Comparison of ENCODE assay signal across 9 cellular contexts in genomic region chr1:1344672-1345361, GRCh38. TPM values are rescaled to one million over a fixed set of nuclear protein-coding genes. Genes with fewer than 3 reads are reported as not detected.
A peak's percentile ranks its signal among the peaks of the same experiment; 100 is the strongest.
DNase-seq lines count a peak whose midpoint lies in the region; ATAC-seq, FAIRE-seq and TF ChIP-seq lines count a peak whose summit lies in the region.
"Had no signal": no experiment of that assay in that cellular context is flagged by ENCODE, and none has a peak within 500 bp of the region (broad histone marks: within the 10 kb centered on the region; RNA-seq: fewer than 3 reads in every experiment).

No MANE protein-coding gene starts in this region.

- no peaks in the 10 kb centered on the region for H3K27me3 ChIP-seq in small intestine (ENCODE audit: control insufficient read depth in 2 of 2, insufficient read depth in 2 of 2, low read length in 2 of 2)

- WGBS in small intestine, 3 donors = 54 to 61% (median 56%) methylated on average over 13 to 15 of the region's 15 CpGs

- H3K27me3 Mint-ChIP-seq in endothelial cell (ENCODE audit: unreplicated experiment) = peaks cover 14% of the 10 kb centered on the region

- H3K4me1 ChIP-seq in small intestine (ENCODE audit: control insufficient read depth in 2 of 2, insufficient read depth in 1 of 2, low read depth in 1 of 2, low read length in 1 of 2) = peaks cover 2 to 10% of the 10 kb centered on the region in 2 donors

- H3K36me3 ChIP-seq in small intestine (ENCODE audit: control insufficient read depth in 2 of 2, insufficient read depth in 2 of 2, low read length in 2 of 2) = peaks cover 2 to 5% of the 10 kb centered on the region in 2 donors

- peak overlapping the region; percentile 71 to 83 for H3K27ac ChIP-seq in small intestine (ENCODE audit: low read depth in 1 of 2, low read length in 1 of 2)
- H3K27ac ChIP-seq: neutrophil had no signal

- H3K27ac Mint-ChIP-seq in endothelial cell (ENCODE audit: unreplicated experiment) = no peak overlapping the region

- no peak overlapping the region for H3K4me3 Mint-ChIP-seq in endothelial cell (ENCODE audit: unreplicated experiment)

- no peaks in the 10 kb centered on the region for H3K9me3 Mint-ChIP-seq in endothelial cell (ENCODE audit: unreplicated experiment)

- H3K4me3 ChIP-seq in small intestine (ENCODE audit: low read depth in 1 of 2, low read length in 2 of 2) = no peak overlapping the region

- no peak for FAIRE-seq in small intestine (lab: Jason Lieb, UNC)

- peaks cover 10% of the 10 kb centered on the region for H3K36me3 Mint-ChIP-seq in endothelial cell (ENCODE audit: low read depth, unreplicated experiment)

- POLR2A ChIA-PET in GM10248 (lab: Yijun Ruan, JAX) = no interaction called here

- CTCF ChIA-PET in GM10248 (lab: Yijun Ruan, JAX) = interaction anchor here (1.0 kb wide), 1 partner anchor 8 kb away, joined by 3 read pairs; no protein-coding TSS in a partner anchor

- no peaks in the 10 kb centered on the region for H3K9me3 ChIP-seq in small intestine (ENCODE audit: control insufficient read depth, low read depth)
- H3K9me3 ChIP-seq: neutrophil had no signal

- no peaks in the 10 kb centered on the region for H3K4me1 Mint-ChIP-seq in endothelial cell (ENCODE audit: unreplicated experiment)

- DNase-seq in RKO (ENCODE audit: low spot score) (peak; percentile 95), endothelial cell (ENCODE audit: low spot score) (peak; percentile 63), small intestine (peak; percentile 90), retina (no peak), GM10248 (ENCODE audit: extremely low spot score) (no peak)

- ATAC-seq in HG03196 (IDR thresholded peaks at IDR 0.05; ENCODE audit: unreplicated experiment) = no peak
- no peak for ATAC-seq in GM19035 (IDR thresholded peaks at IDR 0.05; ENCODE audit: unreplicated experiment)

- TF ChIP-seq CTCF in GM12872 (IDR thresholded peaks at IDR 0.05; ENCODE audit: insufficient read depth, low read depth, low read length) = peak; percentile 33; the same call in 1 of the 3 replicates
- TF ChIP-seq CTCF in endothelial cell (IDR thresholded peaks at IDR 0.05; ENCODE audit: unreplicated experiment) = peak; percentile 44
- TF ChIP-seq CTCF in GM10248 (IDR thresholded peaks at IDR 0.05; ENCODE audit: control extremely low read depth, extremely low read depth, low read depth, missing control alignments) = no peak

RNA-seq across cellular contexts. Expression of gene DVL1, which starts 4.4 kb away (rescaled TPM):
- 26.7 TPM for total RNA-seq in endothelial cell (ENCODE audit: unreplicated experiment)
- 10 to 100 TPM; 52.6 to 88.8 (median 70.0) TPM for polyA plus RNA-seq in small intestine

RNA-seq across cellular contexts. Expression of gene MXRA8, which starts 13.5 kb away (rescaled TPM):
- total RNA-seq in endothelial cell (ENCODE audit: unreplicated experiment) = 0.64 TPM
- 10 to 100 TPM in 1 of 3 donors, 1 to 10 TPM in 2; 2.7 to 21.6 (median 7.8) TPM for polyA plus RNA-seq in small intestine

RNA-seq across cellular contexts. Expression of gene TAS1R3, which starts 13.7 kb away (rescaled TPM):
- 1.2 TPM for total RNA-seq in endothelial cell (ENCODE audit: unreplicated experiment)
- under 1 TPM; 0.33 to 0.81 (median 0.45) TPM for polyA plus RNA-seq in small intestine

RNA-seq across cellular contexts. Expression of gene CPTP, which starts 20.2 kb away (rescaled TPM):
- total RNA-seq in endothelial cell (ENCODE audit: unreplicated experiment) = 26.0 TPM
- 10 to 100 TPM; 26.1 to 71.3 (median 64.0) TPM for polyA plus RNA-seq in small intestine

RNA-seq across cellular contexts. Expression of gene INTS11, which starts 20.4 kb away (rescaled TPM):
- total RNA-seq in endothelial cell (ENCODE audit: unreplicated experiment) = 104 TPM
- polyA plus RNA-seq in small intestine = 100 to 1,000 TPM in 2 of 3 donors, 10 to 100 TPM in 1; 94.9 to 331 (median 245) TPM

Comparison
In these comparisons a context has a peak if more than half of its experiments do, and no peak if none do; other contexts are left out.
1. DNase-seq: peak in RKO (single experiment), endothelial cell (single experiment) and small intestine (single experiment); none in retina (single experiment) and GM10248 (single experiment).